8 cellular contexts compared by ENCODE assay signal in genomic region chr19:46746281-46746965, GRCh38. TPM values are rescaled to one million over a fixed set of nuclear protein-coding genes. Genes with fewer than 3 reads are reported as not detected.
DNase-seq lines count a peak whose midpoint lies in the region; ATAC-seq and TF ChIP-seq lines count a peak whose summit lies in the region.

A gene with protein sequence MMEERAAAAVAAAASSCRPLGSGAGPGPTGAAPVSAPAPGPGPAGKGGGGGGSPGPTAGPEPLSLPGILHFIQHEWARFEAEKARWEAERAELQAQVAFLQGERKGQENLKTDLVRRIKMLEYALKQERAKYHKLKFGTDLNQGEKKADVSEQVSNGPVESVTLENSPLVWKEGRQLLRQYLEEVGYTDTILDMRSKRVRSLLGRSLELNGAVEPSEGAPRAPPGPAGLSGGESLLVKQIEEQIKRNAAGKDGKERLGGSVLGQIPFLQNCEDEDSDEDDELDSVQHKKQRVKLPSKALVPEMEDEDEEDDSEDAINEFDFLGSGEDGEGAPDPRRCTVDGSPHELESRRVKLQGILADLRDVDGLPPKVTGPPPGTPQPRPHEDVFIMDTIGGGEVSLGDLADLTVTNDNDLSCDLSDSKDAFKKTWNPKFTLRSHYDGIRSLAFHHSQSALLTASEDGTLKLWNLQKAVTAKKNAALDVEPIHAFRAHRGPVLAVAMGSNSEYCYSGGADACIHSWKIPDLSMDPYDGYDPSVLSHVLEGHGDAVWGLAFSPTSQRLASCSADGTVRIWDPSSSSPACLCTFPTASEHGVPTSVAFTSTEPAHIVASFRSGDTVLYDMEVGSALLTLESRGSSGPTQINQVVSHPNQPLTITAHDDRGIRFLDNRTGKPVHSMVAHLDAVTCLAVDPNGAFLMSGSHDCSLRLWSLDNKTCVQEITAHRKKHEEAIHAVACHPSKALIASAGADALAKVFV (minus strand): TSS chr19:46746450. CDS start chr19:46746430, 20 bp downstream.

- H3K36me3 ChIP-seq in uterus = no peaks in the 10 kb centered on the region

- no peaks in the 10 kb centered on the region for H3K9me3 ChIP-seq in uterus

- H3K4me3 ChIP-seq in uterus = peak within 1 kb of the TSS; percentile 76 to 99

- intact Hi-C loops in uterus (cut with DNase I; ENCODE audit: low total_unique reads) = no loop called here

- TF ChIP-seq CTCF in glutamatergic neuron (IDR thresholded peaks at IDR 0.05; ENCODE audit: partially characterized antibody, unreplicated experiment) (no peak), osteocyte (IDR thresholded peaks at IDR 0.05) (no peak), uterus (IDR thresholded peaks at IDR 0.05) (peak in 1 of 4 experiments; percentile 5)

- peak; percentile 37 to 77 for TF ChIP-seq POLR2A in uterus (IDR thresholded peaks at IDR 0.05)

- ATAC-seq in HG03280 (IDR thresholded peaks at IDR 0.05; ENCODE audit: unreplicated experiment) = peak; percentile 60

- no peaks in the 10 kb centered on the region for H3K27me3 ChIP-seq in uterus

- peaks cover 6% of the 10 kb centered on the region in 2 donors for H3K4me1 ChIP-seq in uterus

- H3K9me3 Mint-ChIP-seq in activated naive CD4-positive, alpha-beta T cell treated with anti-CD3 and anti-CD28 coated beads, Interleukin-2, amount 50 U/mL, for 24 hours = no peaks in the 10 kb centered on the region
- H3K9me3 Mint-ChIP-seq in glutamatergic neuron (ENCODE audit: unreplicated experiment) (peaks cover 11% of the 10 kb centered on the region), osteocyte (ENCODE audit: unreplicated experiment) (no peaks in the 10 kb centered on the region)

- peak within 1 kb of the TSS; percentile 93 for H3K4me3 Mint-ChIP-seq in activated naive CD4-positive, alpha-beta T cell treated with anti-CD3 and anti-CD28 coated beads, Interleukin-2, amount 50 U/mL, for 24 hours
- peak within 1 kb of the TSS; percentile 93 for H3K4me3 Mint-ChIP-seq in glutamatergic neuron (ENCODE audit: unreplicated experiment)
- H3K4me3 Mint-ChIP-seq in osteocyte (ENCODE audit: unreplicated experiment) = peak within 1 kb of the TSS; percentile 98

- peak within 1 kb of the TSS; percentile 92 for H3K27ac Mint-ChIP-seq in activated naive CD4-positive, alpha-beta T cell treated with anti-CD3 and anti-CD28 coated beads, Interleukin-2, amount 50 U/mL, for 24 hours
- peak within 1 kb of the TSS; percentile 84 for H3K27ac Mint-ChIP-seq in glutamatergic neuron (ENCODE audit: unreplicated experiment)
- peak within 1 kb of the TSS; percentile 78 for H3K27ac Mint-ChIP-seq in osteocyte (ENCODE audit: unreplicated experiment)

- peaks cover 56% of the 10 kb centered on the region for H3K4me1 Mint-ChIP-seq in activated naive CD4-positive, alpha-beta T cell treated with anti-CD3 and anti-CD28 coated beads, Interleukin-2, amount 50 U/mL, for 24 hours
- H3K4me1 Mint-ChIP-seq in glutamatergic neuron (ENCODE audit: low read depth, unreplicated experiment) (peaks cover 12% of the 10 kb centered on the region), osteocyte (ENCODE audit: unreplicated experiment) (peaks cover 25% of the 10 kb centered on the region)

- peak within 1 kb of the TSS; percentile 95 to 96 for H3K27ac ChIP-seq in uterus

- no peaks in the 10 kb centered on the region for H3K27me3 Mint-ChIP-seq in activated naive CD4-positive, alpha-beta T cell treated with anti-CD3 and anti-CD28 coated beads, Interleukin-2, amount 50 U/mL, for 24 hours
- H3K27me3 Mint-ChIP-seq in glutamatergic neuron (ENCODE audit: unreplicated experiment) (peaks cover 7% of the 10 kb centered on the region), osteocyte (ENCODE audit: unreplicated experiment) (no peaks in the 10 kb centered on the region)

- peaks cover 2% of the 10 kb centered on the region for H3K36me3 Mint-ChIP-seq in activated naive CD4-positive, alpha-beta T cell treated with anti-CD3 and anti-CD28 coated beads, Interleukin-2, amount 50 U/mL, for 24 hours
- H3K36me3 Mint-ChIP-seq in glutamatergic neuron (ENCODE audit: unreplicated experiment) (no peaks in the 10 kb centered on the region), osteocyte (ENCODE audit: unreplicated experiment) (peaks cover 7% of the 10 kb centered on the region)

- DNase-seq in NCI-H187 (lab: John Stamatoyannopoulos, UW) (peak; percentile 21 to 33), NCI-H187 treated with DMSO at 0.1 percent for 48 hours (lab: John Stamatoyannopoulos, UW) (no peak), RPMI8226 (peak; percentile 60), glutamatergic neuron (peak; percentile 60), osteocyte (ENCODE audit: extremely low spot score, unreplicated experiment) (no peak), uterus (peak in 1 of 2 donors; percentile 57)

RNA-seq across cellular contexts. Expression of the gene that starts here (rescaled TPM):
- total RNA-seq in glutamatergic neuron (ENCODE audit: unreplicated experiment) = 117 TPM
- total RNA-seq in osteocyte = 87.1 and 93.5 TPM in 2 replicates
- total RNA-seq in uterus = 100 to 1,000 TPM in 1 of 4 donors, 10 to 100 TPM in 3; 55.1 to 109 (median 81.8) TPM

Comparison
In these comparisons a context has a peak if more than half of its experiments do, and no peak if none do; other contexts are left out.
1. DNase-seq: peak in NCI-H187 (2 of 2), RPMI8226 (single experiment) and glutamatergic neuron (single experiment); none in NCI-H187 treated with DMSO at 0.1 percent for 48 hours (single experiment) and osteocyte (single experiment).
2. Peak in every context shown above with its lines, with median percentiles within 50 percentile points of each other: H3K27ac Mint-ChIP-seq and H3K4me3 Mint-ChIP-seq.